ENCODE assay signal across 11 cellular contexts in genomic region chr2:111227716-111228141, GRCh38.
DNase-seq lines count a peak whose midpoint lies in the region; TF ChIP-seq lines count a peak whose summit lies in the region.
"Had no signal": no experiment of that assay in that cellular context is flagged by ENCODE, and none has a peak within 500 bp of the region (broad histone marks: within the 10 kb centered on the region; RNA-seq: fewer than 3 reads in every experiment).

No MANE protein-coding gene starts in this region.

- H3K9ac ChIP-seq in NT2/D1 (ENCODE audit: insufficient read length, low read depth) (no peak overlapping the region), neural progenitor cell (no peak overlapping the region)

- no peaks in the 10 kb centered on the region for H4K20me1 ChIP-seq in neural progenitor cell (ENCODE audit: low read depth)

- H3K27ac ChIP-seq in neural progenitor cell, result no peak overlapping the region
- H3K27ac ChIP-seq: ascending aorta, stomach had no signal

- no peak overlapping the region for H3K4me2 ChIP-seq in neural progenitor cell

- H3K27ac Mint-ChIP-seq in neural progenitor cell (peak overlapping the region; percentile 63), endothelial cell (ENCODE audit: unreplicated experiment) (no peak overlapping the region)

- H3K79me2 ChIP-seq in neural progenitor cell (ENCODE audit: low read depth), result no peaks in the 10 kb centered on the region

- H3K9me3 ChIP-seq in NT2/D1 (ENCODE audit: insufficient read depth, low read length) (peaks cover 10% of the 10 kb centered on the region; the same call in 1 of the 2 replicates), neural progenitor cell (ENCODE audit: low read depth) (no peaks in the 10 kb centered on the region)
- H3K9me3 ChIP-seq: ascending aorta, stomach had no signal

- H3K4me1 ChIP-seq in NT2/D1 (ENCODE audit: insufficient read depth, insufficient read length) (peaks cover 5% of the 10 kb centered on the region), neural progenitor cell (peaks cover 12% of the 10 kb centered on the region)
- H3K4me1 ChIP-seq: ascending aorta, stomach had no signal

- peaks cover 6% of the 10 kb centered on the region for H3K4me1 Mint-ChIP-seq in neural progenitor cell
- peaks cover 6% of the 10 kb centered on the region for H3K4me1 Mint-ChIP-seq in endothelial cell (ENCODE audit: unreplicated experiment)

- peaks cover 8% of the 10 kb centered on the region for H3K36me3 Mint-ChIP-seq in neural progenitor cell
- peaks cover 31% of the 10 kb centered on the region for H3K36me3 Mint-ChIP-seq in endothelial cell (ENCODE audit: low read depth, unreplicated experiment)

- no peak overlapping the region for H2AFZ ChIP-seq in neural progenitor cell (replicated peaks)

- H3K9me3 Mint-ChIP-seq in neural progenitor cell (peaks cover 27% of the 10 kb centered on the region), endothelial cell (ENCODE audit: unreplicated experiment) (peaks cover 9% of the 10 kb centered on the region)

- H3K4me3 ChIP-seq in NT2/D1 (ENCODE audit: insufficient read length, low read depth) (no peak overlapping the region), neural progenitor cell (no peak overlapping the region)
- H3K4me3 ChIP-seq: ascending aorta, stomach had no signal

- TF ChIP-seq CTCF in neural progenitor cell (IDR thresholded peaks at IDR 0.05) (no peak), endothelial cell (IDR thresholded peaks at IDR 0.05; ENCODE audit: unreplicated experiment) (no peak)

- peak; percentile 72 for DNase-seq in ELF-1 (ENCODE audit: low read depth, low spot score)
- peak; percentile 40 for DNase-seq in NT2/D1 (ENCODE audit: low read depth, low spot score)
- peak; percentile 78 for DNase-seq in fibroblast of gingiva (ENCODE audit: low read depth)
- peak; percentile 51 for DNase-seq in neural progenitor cell (ENCODE audit: low spot score)
- no peak for DNase-seq in endothelial cell (ENCODE audit: low spot score)
- DNase-seq in COLO668 (lab: John Stamatoyannopoulos, UW; ENCODE audit: unreplicated experiment), result no peak
- no peak for DNase-seq in medulla oblongata (ENCODE audit: extremely low spot score)
- DNase-seq in middle frontal gyrus (ENCODE audit: extremely low spot score, low spot score), result no peak
- DNase-seq: DND-41, stomach had no signal

- peak overlapping the region; percentile 58 for H3K4me3 Mint-ChIP-seq in neural progenitor cell
- no peak overlapping the region for H3K4me3 Mint-ChIP-seq in endothelial cell (ENCODE audit: unreplicated experiment)

- H3K36me3 ChIP-seq in NT2/D1 (ENCODE audit: insufficient read depth, insufficient read length, low read length), result no peaks in the 10 kb centered on the region
- H3K36me3 ChIP-seq in neural progenitor cell, result no peaks in the 10 kb centered on the region
- H3K36me3 ChIP-seq: ascending aorta, stomach had no signal

- H3K27me3 Mint-ChIP-seq in neural progenitor cell (ENCODE audit: insufficient read depth, low read depth) (peaks cover 2% of the 10 kb centered on the region), endothelial cell (ENCODE audit: unreplicated experiment) (no peaks in the 10 kb centered on the region)

- H3F3A ChIP-seq in neural progenitor cell (ENCODE audit: low read depth), result no peaks in the 10 kb centered on the region

- H3K27me3 ChIP-seq in NT2/D1 (ENCODE audit: insufficient read depth, insufficient read length) (no peaks in the 10 kb centered on the region), neural progenitor cell (no peaks in the 10 kb centered on the region)
- H3K27me3 ChIP-seq: ascending aorta, stomach had no signal

Comparison
In these comparisons a context has a peak if more than half of its experiments do, and no peak if none do; other contexts are left out.
1. DNase-seq: peak in ELF-1 (single experiment), NT2/D1 (single experiment), fibroblast of gingiva (single experiment) and neural progenitor cell (single experiment); none in endothelial cell (single experiment), COLO668 (single experiment), medulla oblongata (single experiment) and middle frontal gyrus (single experiment).